Comparison of ENCODE assay signal across 35 cellular contexts in genomic region chr2:112008910-112009485, GRCh38.
"Had no signal": no experiment of that assay in that cellular context is flagged by ENCODE, and none has a peak within 500 bp of the region (broad histone marks: within the 10 kb centered on the region; RNA-seq: fewer than 3 reads in every experiment).

No MANE protein-coding gene starts in this region.

- DNase-seq: activated B cell treated with CpG ODN at 0.5 μM for 24 hours; activated CD4-positive, alpha-beta memory T cell treated with anti-CD3 and anti-CD28 coated beads for 36 hours; activated CD4-positive, alpha-beta T cell treated with anti-CD3 and anti-CD28 coated beads for 48 hours; activated CD4-positive, alpha-beta T cell treated with anti-CD3 and anti-CD28 coated beads, Interleukin-2, amount 50 U/mL, for 1 hour; activated CD8-positive, alpha-beta memory T cell treated with anti-CD3 and anti-CD28 coated beads, Interleukin-2, amount 10 ng/mL, durations not matched to agents 7 days and 5 days; activated CD8-positive, alpha-beta memory T cell treated with anti-CD3 and anti-CD28 coated beads, Interleukin-2, amount 50 U/mL, for 4 hours; activated CD8-positive, alpha-beta T cell treated with anti-CD3 and anti-CD28 coated beads, Interleukin-2, amount 10 ng/mL, durations not matched to agents 7 days and 5 days; activated effector memory CD4-positive, alpha-beta T cell treated with anti-CD3 and anti-CD28 coated beads, Interleukin-2, amount 50 U/mL, for 16 hours; activated naive CD4-positive, alpha-beta T cell treated with anti-CD3 and anti-CD28 coated beads for 36 hours; activated naive CD8-positive, alpha-beta T cell treated with anti-CD3 and anti-CD28 coated beads for 36 hours; activated naive CD8-positive, alpha-beta T cell treated with anti-CD3 and anti-CD28 coated beads, Interleukin-2, amount 50 U/mL, for 24 hours; activated T-cell treated with anti-CD3 and anti-CD28 coated beads, Interleukin-2, amount 50 U/mL, for 1 hour; activated T-cell treated with anti-CD3 and anti-CD28 coated beads, Interleukin-2, amount 50 U/mL, for 48 hours; amygdala; aorta; body of pancreas; caudate nucleus; cortex of kidney; dermis blood vessel endothelial cell; effector CD4-positive, alpha-beta T cell; effector memory CD8-positive, alpha-beta T cell; erythroblast; head of caudate nucleus; T-helper 17 cell; T1000; WERI-Rb-1 had no signal

- H3K27ac ChIP-seq: adrenal gland, body of pancreas, esophagus muscularis mucosa, WERI-Rb-1 had no signal

- H3K27me3 ChIP-seq: adrenal gland, body of pancreas, esophagus muscularis mucosa had no signal

- H3K9me3 ChIP-seq: adrenal gland, body of pancreas, esophagus muscularis mucosa had no signal

- H3K4me1 Mint-ChIP-seq: activated naive CD4-positive, alpha-beta T cell treated with anti-CD3 and anti-CD28 coated beads, Interleukin-2, amount 50 U/mL, for 24 hours; activated naive CD8-positive, alpha-beta T cell treated with anti-CD3 and anti-CD28 coated beads for 36 hours; T-helper 17 cell had no signal

- H3K27me3 Mint-ChIP-seq: activated B cell treated with CpG ODN at 0.5 μM for 24 hours; activated CD4-positive, alpha-beta memory T cell treated with anti-CD3 and anti-CD28 coated beads for 36 hours; activated naive CD4-positive, alpha-beta T cell treated with anti-CD3 and anti-CD28 coated beads, Interleukin-2, amount 50 U/mL, for 24 hours; activated naive CD8-positive, alpha-beta T cell treated with anti-CD3 and anti-CD28 coated beads for 36 hours; activated naive CD8-positive, alpha-beta T cell treated with anti-CD3 and anti-CD28 coated beads, Interleukin-2, amount 50 U/mL, for 24 hours; T-helper 17 cell had no signal

- H3K36me3 ChIP-seq: WERI-Rb-1 had no signal

- H3K4me1 ChIP-seq: body of pancreas had no signal

- FAIRE-seq: colon, frontal cortex had no signal

- H3K36me3 Mint-ChIP-seq: activated CD4-positive, alpha-beta memory T cell treated with anti-CD3 and anti-CD28 coated beads for 36 hours; activated CD8-positive, alpha-beta memory T cell treated with anti-CD3 and anti-CD28 coated beads, Interleukin-2, amount 10 ng/mL, durations not matched to agents 7 days and 5 days; activated naive CD4-positive, alpha-beta T cell treated with anti-CD3 and anti-CD28 coated beads, Interleukin-2, amount 50 U/mL, for 24 hours; activated naive CD8-positive, alpha-beta T cell treated with anti-CD3 and anti-CD28 coated beads for 36 hours had no signal

- ATAC-seq: activated CD4-positive, CD25-positive, alpha-beta regulatory T cell treated with anti-CD3 and anti-CD28 coated beads, Interleukin-2, amount 50 U/mL, for 24 hours; activated CD8-positive, alpha-beta memory T cell treated with anti-CD3 and anti-CD28 coated beads, Interleukin-2, amount 10 ng/mL, durations not matched to agents 7 days and 5 days; activated CD8-positive, alpha-beta T cell treated with anti-CD3 and anti-CD28 coated beads, Interleukin-2, amount 10 ng/mL, durations not matched to agents 7 days and 5 days; activated naive CD8-positive, alpha-beta T cell treated with anti-CD3 and anti-CD28 coated beads, Interleukin-2, amount 50 U/mL, for 24 hours; body of pancreas; effector memory CD8-positive, alpha-beta T cell; T-helper 17 cell had no signal

- H3K9me3 Mint-ChIP-seq: activated B cell treated with CpG ODN at 0.5 μM for 24 hours; activated CD4-positive, alpha-beta memory T cell treated with anti-CD3 and anti-CD28 coated beads for 36 hours; activated naive CD4-positive, alpha-beta T cell treated with anti-CD3 and anti-CD28 coated beads for 36 hours; activated naive CD4-positive, alpha-beta T cell treated with anti-CD3 and anti-CD28 coated beads, Interleukin-2, amount 50 U/mL, for 24 hours; activated naive CD8-positive, alpha-beta T cell treated with anti-CD3 and anti-CD28 coated beads for 36 hours; activated naive CD8-positive, alpha-beta T cell treated with anti-CD3 and anti-CD28 coated beads, Interleukin-2, amount 50 U/mL, for 24 hours; activated T-helper 1 cell treated with anti-CD3 and anti-CD28 coated beads, Interleukin-12 subunit alpha, Interleukin-12 subunit beta, Interleukin-2, Interleukin-4 antibody, amounts not matched to agents 30 ng/mL and 10 ng/mL and 1 ng/mL, durations not matched to agents 14 hours and 24 hours and 36 hours; activated T-helper 2 cell treated with anti-CD3 and anti-CD28 coated beads, Interferon-gamma antibody, Interleukin-2, Interleukin-4, amounts not matched to agents 10 μg/mL and 5 μg/mL and 100 μg/mL, durations not matched to agents 14 hours and 24 hours and 36 hours; effector memory CD8-positive, alpha-beta T cell; T-helper 2 cell treated with Interferon-gamma antibody and Interleukin-4, amounts not matched to agents 5 μg/mL and 100 μg/mL, for 36 hours had no signal

- H3K27ac Mint-ChIP-seq: activated B cell treated with CpG ODN at 0.5 μM for 24 hours; activated CD4-positive, alpha-beta memory T cell treated with anti-CD3 and anti-CD28 coated beads for 36 hours; activated CD8-positive, alpha-beta memory T cell treated with anti-CD3 and anti-CD28 coated beads, Interleukin-2, amount 10 ng/mL, durations not matched to agents 7 days and 5 days; activated CD8-positive, alpha-beta T cell treated with anti-CD3 and anti-CD28 coated beads, Interleukin-2, amount 10 ng/mL, durations not matched to agents 7 days and 5 days; activated naive CD4-positive, alpha-beta T cell treated with anti-CD3 and anti-CD28 coated beads for 36 hours; activated naive CD4-positive, alpha-beta T cell treated with anti-CD3 and anti-CD28 coated beads, Interleukin-2, amount 50 U/mL, for 24 hours; activated naive CD8-positive, alpha-beta T cell treated with anti-CD3 and anti-CD28 coated beads for 36 hours; activated naive CD8-positive, alpha-beta T cell treated with anti-CD3 and anti-CD28 coated beads, Interleukin-2, amount 50 U/mL, for 24 hours; activated T-helper 1 cell treated with anti-CD3 and anti-CD28 coated beads, Interleukin-12 subunit alpha, Interleukin-12 subunit beta, Interleukin-2, Interleukin-4 antibody, amounts not matched to agents 30 ng/mL and 10 ng/mL and 1 ng/mL, durations not matched to agents 14 hours and 24 hours and 36 hours; activated T-helper 2 cell treated with anti-CD3 and anti-CD28 coated beads, Interferon-gamma antibody, Interleukin-2, Interleukin-4, amounts not matched to agents 10 μg/mL and 5 μg/mL and 100 μg/mL, durations not matched to agents 14 hours and 24 hours and 36 hours; effector memory CD8-positive, alpha-beta T cell; T-helper 17 cell; T-helper 2 cell treated with Interferon-gamma antibody and Interleukin-4, amounts not matched to agents 5 μg/mL and 100 μg/mL, for 36 hours had no signal

- H3K4me3 ChIP-seq: adrenal gland, body of pancreas, esophagus muscularis mucosa had no signal

- H3K4me3 Mint-ChIP-seq: activated B cell treated with CpG ODN at 0.5 μM for 24 hours; activated CD4-positive, alpha-beta memory T cell treated with anti-CD3 and anti-CD28 coated beads for 36 hours; activated CD8-positive, alpha-beta memory T cell treated with anti-CD3 and anti-CD28 coated beads, Interleukin-2, amount 10 ng/mL, durations not matched to agents 7 days and 5 days; activated CD8-positive, alpha-beta T cell treated with anti-CD3 and anti-CD28 coated beads, Interleukin-2, amount 10 ng/mL, durations not matched to agents 7 days and 5 days; activated naive CD4-positive, alpha-beta T cell treated with anti-CD3 and anti-CD28 coated beads for 36 hours; activated naive CD4-positive, alpha-beta T cell treated with anti-CD3 and anti-CD28 coated beads, Interleukin-2, amount 50 U/mL, for 24 hours; activated naive CD8-positive, alpha-beta T cell treated with anti-CD3 and anti-CD28 coated beads for 36 hours; activated naive CD8-positive, alpha-beta T cell treated with anti-CD3 and anti-CD28 coated beads, Interleukin-2, amount 50 U/mL, for 24 hours; activated T-helper 1 cell treated with anti-CD3 and anti-CD28 coated beads, Interleukin-12 subunit alpha, Interleukin-12 subunit beta, Interleukin-2, Interleukin-4 antibody, amounts not matched to agents 30 ng/mL and 10 ng/mL and 1 ng/mL, durations not matched to agents 14 hours and 24 hours and 36 hours; effector memory CD8-positive, alpha-beta T cell; T-helper 17 cell; T-helper 2 cell treated with Interferon-gamma antibody and Interleukin-4, amounts not matched to agents 5 μg/mL and 100 μg/mL, for 36 hours had no signal
